Comparison of ENCODE assay signal across 10 cellular contexts in genomic region chr9:114606597-114607207, GRCh38. TPM values are rescaled to one million over a fixed set of nuclear protein-coding genes. Genes with fewer than 3 reads are reported as not detected.
A peak's percentile ranks its signal among the peaks of the same experiment; 100 is the strongest.
DNase-seq lines count a peak whose midpoint lies in the region; ATAC-seq and TF ChIP-seq lines count a peak whose summit lies in the region.
"Had no signal": no experiment of that assay in that cellular context is flagged by ENCODE, and none has a peak within 500 bp of the region (broad histone marks: within the 10 kb centered on the region; RNA-seq: fewer than 3 reads in every experiment).

No MANE protein-coding gene starts in this region.

- H3K4me1 ChIP-seq in mammary epithelial cell (ENCODE audit: insufficient read depth, low read length) (peaks cover 20% of the 10 kb centered on the region), PC-3 (ENCODE audit: insufficient read depth, low read length) (peaks cover 14% of the 10 kb centered on the region; the same call in 1 of the 2 replicates)

- H3K9me3 ChIP-seq in MG63 (peaks cover 3% of the 10 kb centered on the region; the same call in 1 of the 2 replicates), mammary epithelial cell (replicated peaks; ENCODE audit: insufficient read depth, low read length) (no peaks in the 10 kb centered on the region), PC-3 (ENCODE audit: low read length) (no peaks in the 10 kb centered on the region)

- no peak for TF ChIP-seq CTCF in C4-2B (conservative IDR thresholded peaks at IDR 0.05)
- no peak for TF ChIP-seq CTCF in mammary epithelial cell (conservative IDR thresholded peaks at IDR 0.05 in 1 of 2, IDR thresholded peaks at IDR 0.05 in 1 of 2; ENCODE audit: extremely low read depth in 1 of 2, insufficient read depth in 1 of 2, low read depth in 1 of 2, low read length in 2 of 2)
- no peak for TF ChIP-seq CTCF in nephron (IDR thresholded peaks at IDR 0.05; ENCODE audit: unreplicated experiment in 3 of 3)
- TF ChIP-seq CTCF in PC-3 (conservative IDR thresholded peaks at IDR 0.05; ENCODE audit: low read depth, low read length), result no peak

- H3K27ac Mint-ChIP-seq in nephron, result peak overlapping the region in 2 of 3 experiments; percentile 81 to 83

- H3K9me3 Mint-ChIP-seq in nephron, result peaks cover 3% of the 10 kb centered on the region

- H3K36me3 Mint-ChIP-seq in nephron (ENCODE audit: low read depth), result peaks cover 11% of the 10 kb centered on the region

- H3K9ac ChIP-seq in mammary epithelial cell (ENCODE audit: insufficient read depth, low read length) (no peak overlapping the region), PC-3 (ENCODE audit: low read length) (no peak overlapping the region)

- H3F3A ChIP-seq in PC-3 (ENCODE audit: low read length, unreplicated experiment), result peaks cover 6% of the 10 kb centered on the region

- no peaks in the 10 kb centered on the region for H3K27me3 Mint-ChIP-seq in nephron (ENCODE audit: low read depth)

- dilution Hi-C loops in mammary epithelial cell (cut with HindIII; ENCODE audit: low sequenced_read_pairs), result loop anchor here (5.0 kb wide), 1 partner anchor 61 kb away; no protein-coding TSS in a partner anchor

- POLR2A ChIA-PET in PC-3 (lab: Charles Lee; ENCODE audit: unreplicated experiment), result interaction anchor here (0.7 kb wide), 1 partner anchor 104 kb away, joined by 12 read pairs; no protein-coding TSS in a partner anchor

- H3K27me3 ChIP-seq in MG63 (no peaks in the 10 kb centered on the region), mammary epithelial cell (ENCODE audit: insufficient read depth, low read length) (no peaks in the 10 kb centered on the region), PC-3 (ENCODE audit: low read length) (no peaks in the 10 kb centered on the region)

- in situ Hi-C loops in mammary epithelial cell (cut with MboI; ENCODE audit: low sequenced_read_pairs in 2 of 2), result no loop called here

- BruUV-seq in mammary epithelial cell (replicated peaks; lab: Mats Ljungman, UMichigan) (no TSS peak), PC-3 (replicated peaks; lab: Mats Ljungman, UMichigan) (no TSS peak)

- H4K20me1 ChIP-seq in mammary epithelial cell (ENCODE audit: insufficient read depth, low read length) (no peaks in the 10 kb centered on the region), PC-3 (ENCODE audit: low read length) (no peaks in the 10 kb centered on the region)

- H3K4me1 Mint-ChIP-seq in nephron, result peaks cover 37% of the 10 kb centered on the region

- H3K4me3 ChIP-seq in MG63, result no peak overlapping the region
- no peak overlapping the region for H3K4me3 ChIP-seq in mammary epithelial cell (replicated peaks in 1 of 3; ENCODE audit: insufficient read depth in 1 of 3, low read depth in 2 of 3, low read length in 3 of 3)
- no peak overlapping the region for H3K4me3 ChIP-seq in PC-3 (ENCODE audit: low read length)
- H3K4me3 ChIP-seq: PC-9 had no signal

- H3K4me2 ChIP-seq in mammary epithelial cell (ENCODE audit: insufficient read depth, low read depth, low read length) (no peak overlapping the region), PC-3 (ENCODE audit: low read length) (no peak overlapping the region)
- H3K4me2 ChIP-seq: PC-9 had no signal

- H3K9me2 ChIP-seq in PC-3 (replicated peaks; ENCODE audit: low read length), result no peaks in the 10 kb centered on the region

- ATAC-seq in HG03095 (IDR thresholded peaks at IDR 0.05; ENCODE audit: unreplicated experiment) (no peak), PC-3 (no peak)

- intact Hi-C loops in mammary epithelial cell (cut with micrococcal nuclease), result no loop called here
- intact Hi-C loops in PC-3 (cut with micrococcal nuclease), result no loop called here

- DNase-seq in MG63 (peak; percentile 90), mammary epithelial cell (peak; percentile 55), T-helper 1 cell (no peak), SHP77 treated with DMSO at 0.1 percent for 48 hours (lab: John Stamatoyannopoulos, UW) (no peak), PC-3 (no peak)
- DNase-seq: activated gamma-delta T cell, PC-9 had no signal

- H2AFZ ChIP-seq in mammary epithelial cell (ENCODE audit: low read depth, low read length) (no peak overlapping the region), PC-3 (ENCODE audit: low read length) (no peak overlapping the region)
- H2AFZ ChIP-seq: PC-9 had no signal

- H3K36me3 ChIP-seq in MG63 (peaks cover 3% of the 10 kb centered on the region; the same call in 1 of the 2 replicates), mammary epithelial cell (ENCODE audit: insufficient read depth, low read length) (no peaks in the 10 kb centered on the region), PC-3 (ENCODE audit: low read depth, low read length) (no peaks in the 10 kb centered on the region)

- H3K79me2 ChIP-seq in mammary epithelial cell (ENCODE audit: insufficient read depth, low read length) (no peaks in the 10 kb centered on the region), PC-3 (ENCODE audit: low read length) (peaks cover 1% of the 10 kb centered on the region; the same call in 1 of the 2 replicates)

- H3K27ac ChIP-seq in C4-2B (peak overlapping the region; percentile 3; the same call in 1 of the 2 replicates), mammary epithelial cell (ENCODE audit: insufficient read depth, low read depth, low read length) (no peak overlapping the region), PC-3 (ENCODE audit: low read length) (no peak overlapping the region)
- H3K27ac ChIP-seq: PC-9 had no signal

- H3K4me3 Mint-ChIP-seq in nephron, result peak overlapping the region in 2 of 3 experiments; percentile 13 to 32

- CTCF ChIA-PET in mammary epithelial cell (lab: Charles Lee; ENCODE audit: low non-redundant PET), result no interaction called here
- CTCF ChIA-PET in PC-3 (lab: Charles Lee), result interaction anchor here (0.6 kb wide), 1 partner anchor 408 kb away, joined by 4 read pairs; no protein-coding TSS in a partner anchor

RNA-seq across cellular contexts. Expression of gene TMEM268, which starts 4.4 kb away (rescaled TPM):
- 4.5 and 11.1 TPM in 2 replicates for total RNA-seq in MG63 (2014; rRNA removed; shearing (Covaris generic); ENCODE audit: low replicate concordance)
- total RNA-seq in mammary epithelial cell (10 to 100 TPM in 1 of 2 donors, 1 to 10 TPM in 1; 9.3 to 13.2 TPM), PC-3 (2014; rRNA removed) (5.2 and 6.6 TPM in 2 replicates)
- 5.6 TPM for polyA plus RNA-seq in mammary epithelial cell
- polyA minus RNA-seq in mammary epithelial cell, result 4.6 TPM

RNA-seq across cellular contexts. Expression of gene ATP6V1G1, which starts 19.1 kb away (rescaled TPM):
- total RNA-seq in MG63 (2014; rRNA removed; shearing (Covaris generic); ENCODE audit: low replicate concordance), result 62.6 and 103 TPM in 2 replicates
- 100 to 1,000 TPM in 1 of 2 donors, 10 to 100 TPM in 1; 99.6 to 130 TPM for total RNA-seq in mammary epithelial cell
- polyA plus RNA-seq in mammary epithelial cell, result 102 TPM
- 84.9 TPM for polyA minus RNA-seq in mammary epithelial cell
- total RNA-seq in PC-3 (2014; rRNA removed), result 126 and 162 TPM in 2 replicates

RNA-seq across cellular contexts. Expression of gene TEX53, which starts 50.9 kb away (rescaled TPM):
- not detected in 2 replicates for total RNA-seq in MG63 (2014; rRNA removed; shearing (Covaris generic); ENCODE audit: low replicate concordance)
- not detected for total RNA-seq in mammary epithelial cell
- not detected for polyA plus RNA-seq in mammary epithelial cell
- not detected for polyA minus RNA-seq in mammary epithelial cell
- not detected in 2 replicates for total RNA-seq in PC-3 (2014; rRNA removed)
- total RNA-seq: PC-9 had no signal

Comparison
In these comparisons a context has a peak if more than half of its experiments do, and no peak if none do; other contexts are left out.
1. DNase-seq: peak in MG63 (single experiment) and mammary epithelial cell (single experiment); none in T-helper 1 cell (0 of 5), SHP77 treated with DMSO at 0.1 percent for 48 hours (single experiment) and PC-3 (single experiment).